In genomic region chr19:42407816-42408175, GRCh38 we compare ENCODE assay signal across 22 cellular contexts. TPM values are rescaled to one million over a fixed set of nuclear protein-coding genes. Genes with fewer than 3 reads are reported as not detected.
DNase-seq lines count a peak whose midpoint lies in the region; ATAC-seq and TF ChIP-seq lines count a peak whose summit lies in the region.
"Had no signal": no experiment of that assay in that cellular context is flagged by ENCODE, and none has a peak within 500 bp of the region (broad histone marks: within the 10 kb centered on the region; RNA-seq: fewer than 3 reads in every experiment).

No MANE protein-coding gene starts in this region.

- TF ChIP-seq CTCF in nephron progenitor cell (IDR thresholded peaks at IDR 0.05) (no peak), MCF 10A (IDR thresholded peaks at IDR 0.05; ENCODE audit: unreplicated experiment) (no peak)

- H3K27me3 ChIP-seq in adipocyte (replicated peaks; ENCODE audit: control insufficient read depth, insufficient read depth, low read length): no peaks in the 10 kb centered on the region
- H3K27me3 ChIP-seq: BE2C had no signal

- no peaks in the 10 kb centered on the region for H3K9me3 Mint-ChIP-seq in nephron progenitor cell
- no peaks in the 10 kb centered on the region for H3K9me3 Mint-ChIP-seq in stimulated activated effector memory CD8-positive, alpha-beta T cell treated with anti-CD3 and anti-CD28 coated beads, Interleukin-12 subunit alpha, Interleukin-12 subunit beta, amount 100 ng/mL, for 72 hours
- H3K9me3 Mint-ChIP-seq in MCF 10A (ENCODE audit: unreplicated experiment): no peaks in the 10 kb centered on the region
- H3K9me3 Mint-ChIP-seq: CD8-positive, alpha-beta memory T cell had no signal

- H3K4me3 Mint-ChIP-seq in nephron progenitor cell (no peak overlapping the region), MCF 10A (ENCODE audit: unreplicated experiment) (no peak overlapping the region)
- no peak overlapping the region for H3K4me3 Mint-ChIP-seq in stimulated activated effector memory CD8-positive, alpha-beta T cell treated with anti-CD3 and anti-CD28 coated beads, Interleukin-12 subunit alpha, Interleukin-12 subunit beta, amount 100 ng/mL, for 72 hours
- H3K4me3 Mint-ChIP-seq: CD8-positive, alpha-beta memory T cell had no signal

- peak overlapping the region; percentile 89 for H3K9ac ChIP-seq in adipocyte (ENCODE audit: low read length)

- no peaks in the 10 kb centered on the region for H3K9me3 ChIP-seq in adipocyte (ENCODE audit: control insufficient read depth, low read length)
- H3K9me3 ChIP-seq: BE2C had no signal

- H3K36me3 ChIP-seq in adipocyte (ENCODE audit: control insufficient read depth, insufficient read depth, low read length, severe bottlenecking): peaks cover 70% of the 10 kb centered on the region
- H3K36me3 ChIP-seq: BE2C had no signal

- H3K27ac ChIP-seq in caudate nucleus (ENCODE audit: low read depth, low read length): no peak overlapping the region
- H3K27ac ChIP-seq: HL-60 had no signal

- peaks cover 31% of the 10 kb centered on the region for H3K4me1 Mint-ChIP-seq in nephron progenitor cell
- peaks cover 38% of the 10 kb centered on the region for H3K4me1 Mint-ChIP-seq in stimulated activated effector memory CD8-positive, alpha-beta T cell treated with anti-CD3 and anti-CD28 coated beads, Interleukin-12 subunit alpha, Interleukin-12 subunit beta, amount 100 ng/mL, for 72 hours
- peaks cover 15% of the 10 kb centered on the region for H3K4me1 Mint-ChIP-seq in MCF 10A (ENCODE audit: insufficient read depth, unreplicated experiment)

- POLR2A ChIA-PET in MCF 10A (lab: Yijun Ruan, JAX): interaction anchor here (1.0 kb wide), 1 partner anchor 11 kb away, joined by 3 read pairs; no protein-coding TSS in a partner anchor

- peak overlapping the region; percentile 83 for H3K4me3 ChIP-seq in adipocyte (ENCODE audit: low read length)

- no peak for ATAC-seq in stimulated activated effector memory CD8-positive, alpha-beta T cell treated with anti-CD3 and anti-CD28 coated beads, Interleukin-12 subunit alpha, Interleukin-12 subunit beta, amount 100 ng/mL, for 72 hours
- no peak for ATAC-seq in HG03280 (IDR thresholded peaks at IDR 0.05; ENCODE audit: unreplicated experiment)

- H3K36me3 Mint-ChIP-seq in nephron progenitor cell (ENCODE audit: low read depth) (peaks cover 13% of the 10 kb centered on the region), MCF 10A (ENCODE audit: insufficient read depth, unreplicated experiment) (peaks cover 22% of the 10 kb centered on the region)
- peaks cover 55% of the 10 kb centered on the region for H3K36me3 Mint-ChIP-seq in stimulated activated effector memory CD8-positive, alpha-beta T cell treated with anti-CD3 and anti-CD28 coated beads, Interleukin-12 subunit alpha, Interleukin-12 subunit beta, amount 100 ng/mL, for 72 hours

- DNase-seq in adipocyte (ENCODE audit: low read depth) (no peak), nephron progenitor cell (no peak), caudate nucleus (lab: John Stamatoyannopoulos, UW) (no peak), MCF 10A (ENCODE audit: unreplicated experiment) (no peak)
- DNase-seq in stimulated activated effector memory CD8-positive, alpha-beta T cell treated with anti-CD3 and anti-CD28 coated beads, Interleukin-12 subunit alpha, Interleukin-12 subunit beta, amount 100 ng/mL, for 72 hours (ENCODE audit: low spot score in 2 of 2): no peak
- DNase-seq in activated effector memory CD4-positive, alpha-beta T cell treated with anti-CD3 and anti-CD28 coated beads, Interleukin-2, amount 50 U/mL, for 16 hours: no peak
- DNase-seq: ACHN; BE2C; C1 segment of cervical spinal cord; CD4-positive, CD25-positive, alpha-beta regulatory T cell; CD8-positive, alpha-beta memory T cell; COR-L47; DMS 273 treated with DMSO at 0.1 percent for 48 hours; DMS53; DND-41; EL; GOT3; H7 had no signal

- H3K27me3 Mint-ChIP-seq in nephron progenitor cell (ENCODE audit: low read depth, poor library complexity) (peaks cover 2% of the 10 kb centered on the region), MCF 10A (ENCODE audit: insufficient read depth, unreplicated experiment) (no peaks in the 10 kb centered on the region)
- H3K27me3 Mint-ChIP-seq: CD4-positive, CD25-positive, alpha-beta regulatory T cell; CD8-positive, alpha-beta memory T cell had no signal

- intact Hi-C loops in MCF 10A (cut with micrococcal nuclease): no loop called here

- BruUV-seq in MCF 10A (replicated peaks; lab: Mats Ljungman, UMichigan): no TSS peak

- peak overlapping the region; percentile 79 for H3K27ac Mint-ChIP-seq in nephron progenitor cell
- peak overlapping the region; percentile 88 for H3K27ac Mint-ChIP-seq in stimulated activated effector memory CD8-positive, alpha-beta T cell treated with anti-CD3 and anti-CD28 coated beads, Interleukin-12 subunit alpha, Interleukin-12 subunit beta, amount 100 ng/mL, for 72 hours
- no peak overlapping the region for H3K27ac Mint-ChIP-seq in MCF 10A (ENCODE audit: low read depth, unreplicated experiment)

- CTCF ChIA-PET in MCF 10A (lab: Yijun Ruan, JAX): interaction anchor here (0.5 to 1.1 kb wide), 2 partner anchors 10 to 20 kb away, joined by 3 to 4 read pairs; no protein-coding TSS in a partner anchor

- peaks cover 21% of the 10 kb centered on the region for H3K4me1 ChIP-seq in adipocyte (ENCODE audit: control insufficient read depth, insufficient read depth, low read length)

RNA-seq across cellular contexts. Expression of gene CNFN, which starts 17.7 kb away (rescaled TPM):
- total RNA-seq in MCF 10A (2022): 0.89 and 1.6 TPM in 2 replicates
- total RNA-seq: CD4-positive, CD25-positive, alpha-beta regulatory T cell; CD8-positive, alpha-beta memory T cell; HT1080 had no signal

RNA-seq across cellular contexts. Expression of gene LIPE, which starts 19.4 kb away (rescaled TPM):
- total RNA-seq in MCF 10A (2022): 8.6 and 11.7 TPM in 2 replicates
- total RNA-seq: HT1080 had no signal

RNA-seq across cellular contexts. Expression of gene CXCL17, which starts 35.0 kb away (rescaled TPM):
- not detected in 2 replicates for total RNA-seq in MCF 10A (2022)
- total RNA-seq: CD4-positive, CD25-positive, alpha-beta regulatory T cell; CD8-positive, alpha-beta memory T cell; G401; H7; HT1080 had no signal
